ENCODE assay signal across 12 cellular contexts in genomic region chr14:22791302-22791701, GRCh38. TPM values are rescaled to one million over a fixed set of nuclear protein-coding genes. Genes with fewer than 3 reads are reported as not detected.
DNase-seq lines count a peak whose midpoint lies in the region; ATAC-seq and TF ChIP-seq lines count a peak whose summit lies in the region.
"Had no signal": no experiment of that assay in that cellular context is flagged by ENCODE, and none has a peak within 500 bp of the region (broad histone marks: within the 10 kb centered on the region; RNA-seq: fewer than 3 reads in every experiment).

No MANE protein-coding gene starts in this region.

- no peak overlapping the region for H3K4me3 ChIP-seq in AG04450 (ENCODE audit: low read depth, low read length)
- H3K4me3 ChIP-seq in GM23248 = no peak overlapping the region
- no peak overlapping the region for H3K4me3 ChIP-seq in adipocyte (ENCODE audit: low read length)
- H3K4me3 ChIP-seq in left lung = no peak overlapping the region
- H3K4me3 ChIP-seq: stomach had no signal

- H3K79me2 ChIP-seq in GM23248 (ENCODE audit: insufficient read depth) = no peaks in the 10 kb centered on the region

- 54% methylated on average over 3 of the region's 3 CpGs for WGBS in GM23248 (ENCODE audit: low coverage in 1 of 2, low lambda C conversion rate in 2 of 2, missing lambda C conversion rate in 2 of 2), 2 experiments

- H3K36me3 ChIP-seq in GM23248 (ENCODE audit: low read depth) (no peaks in the 10 kb centered on the region), adipocyte (ENCODE audit: control insufficient read depth, insufficient read depth, low read length, severe bottlenecking) (no peaks in the 10 kb centered on the region), left lung (no peaks in the 10 kb centered on the region)
- H3K36me3 ChIP-seq: stomach had no signal

- peaks cover 8% of the 10 kb centered on the region; the same call in 1 of the 2 replicates for H3F3A ChIP-seq in GM23248 (ENCODE audit: insufficient read depth)

- ATAC-seq in left lung (peak; percentile 48), HG03159 (IDR thresholded peaks at IDR 0.05; ENCODE audit: unreplicated experiment) (no peak), HG02973 (IDR thresholded peaks at IDR 0.05; ENCODE audit: unreplicated experiment) (no peak), HG02763 (IDR thresholded peaks at IDR 0.05; ENCODE audit: unreplicated experiment) (no peak)
- ATAC-seq: esophagus mucosa had no signal

- DNase-seq in AG04450 (ENCODE audit: low read depth, low spot score) = no peak
- DNase-seq in GM23248 = peak; percentile 86
- DNase-seq in adipocyte (ENCODE audit: low read depth) = peak; percentile 43
- no peak for DNase-seq in left lung
- DNase-seq in GM10266 (ENCODE audit: extremely low spot score) = no peak
- DNase-seq: midbrain, NCI-H1436, stomach had no signal

- H2AFZ ChIP-seq in GM23248 = no peak overlapping the region

- no peak for TF ChIP-seq CTCF in AG04450 (IDR thresholded peaks at IDR 0.05; ENCODE audit: low read depth, low read length)
- no peak for TF ChIP-seq CTCF in left lung (IDR thresholded peaks at IDR 0.05)
- TF ChIP-seq CTCF in GM10266 (IDR thresholded peaks at IDR 0.05; ENCODE audit: control insufficient read depth, insufficient read depth, low read depth, missing control alignments) = no peak

- no peaks in the 10 kb centered on the region for H3K4me1 ChIP-seq in GM23248 (ENCODE audit: insufficient read depth)
- peaks cover 6% of the 10 kb centered on the region for H3K4me1 ChIP-seq in adipocyte (ENCODE audit: control insufficient read depth, insufficient read depth, low read length)
- peaks cover 0 to 25% of the 10 kb centered on the region in 2 donors for H3K4me1 ChIP-seq in left lung
- H3K4me1 ChIP-seq: stomach had no signal

- H3K27me3 ChIP-seq in AG04450 (ENCODE audit: control insufficient read depth, insufficient read depth, low read length) (peaks cover 6% of the 10 kb centered on the region), GM23248 (replicated peaks; ENCODE audit: insufficient read depth) (no peaks in the 10 kb centered on the region; the same call in 1 of the 2 replicates), adipocyte (replicated peaks; ENCODE audit: control insufficient read depth, insufficient read depth, low read length) (no peaks in the 10 kb centered on the region), left lung (no peaks in the 10 kb centered on the region)
- H3K27me3 ChIP-seq: stomach had no signal

- H4K20me1 ChIP-seq in GM23248 (ENCODE audit: insufficient read depth) = no peaks in the 10 kb centered on the region

- H3K9me3 ChIP-seq in AG04450 (ENCODE audit: control insufficient read depth, insufficient read depth, low read length) (0 out of 2 replicates have a peak, but pooled peaks cover 6% of the 10 kb centered on the region), GM23248 (ENCODE audit: low read depth) (no peaks in the 10 kb centered on the region), adipocyte (ENCODE audit: control insufficient read depth, low read length) (no peaks in the 10 kb centered on the region), left lung (no peaks in the 10 kb centered on the region)
- H3K9me3 ChIP-seq: stomach had no signal

- no peak overlapping the region for H3K9ac ChIP-seq in GM23248
- no peak overlapping the region for H3K9ac ChIP-seq in adipocyte (ENCODE audit: low read length)

- H3K9me2 ChIP-seq in GM23248 (ENCODE audit: insufficient read depth) = no peaks in the 10 kb centered on the region

- POLR2A ChIA-PET in AG04450 (lab: Yijun Ruan, JAX) = no interaction called here

- no peak overlapping the region for H3K4me2 ChIP-seq in GM23248 (ENCODE audit: unreplicated experiment)

- CTCF ChIA-PET in AG04450 (lab: Charles Lee) = no interaction called here

- intact Hi-C loops in left lung (cut with DNase I) = no loop called here

- in situ Hi-C loops in GM23248 (cut with MboI) = no loop called here

- H3K27ac ChIP-seq in AG04450 (ENCODE audit: low read depth, low read length) (peak overlapping the region; percentile 21), GM23248 (no peak overlapping the region), left lung (peak overlapping the region in 1 of 2 donors; percentile 69)

RNA-seq across cellular contexts. Expression of gene SLC7A7, which starts 23.9 kb away (rescaled TPM):
- polyA plus RNA-seq in AG04450 (2011; rRNA removed) (7.5 and 7.7 TPM in 2 replicates), GM23248 (2016; fragmentation: Nextera tagmentation; extraction: Ambion mirVana) (0.63 and 1.7 TPM in 2 replicates)
- polyA minus RNA-seq in AG04450 (2011; rRNA and poly(A)+ RNA removed) = 6.8 and 9.1 TPM in 2 replicates
- 0.65 and 0.89 TPM in 2 replicates for total RNA-seq in GM23248 (2014; rRNA removed; shearing (Covaris generic))
- total RNA-seq in left lung = 10 to 100 TPM; 41.2 to 67.6 TPM

RNA-seq across cellular contexts. Expression of gene OXA1L, which starts 24.8 kb away (rescaled TPM):
- polyA plus RNA-seq in AG04450 (2011; rRNA removed) (181 and 198 TPM in 2 replicates), GM23248 (2016; fragmentation: Nextera tagmentation; extraction: Ambion mirVana) (48.1 and 48.8 TPM in 2 replicates)
- 119 and 133 TPM in 2 replicates for polyA minus RNA-seq in AG04450 (2011; rRNA and poly(A)+ RNA removed)
- 59.1 and 78.6 TPM in 2 replicates for total RNA-seq in GM23248 (2014; rRNA removed; shearing (Covaris generic))
- total RNA-seq in left lung = 10 to 100 TPM; 92.5 to 95.6 TPM

RNA-seq across cellular contexts. Expression of gene MRPL52, which starts 38.4 kb away (rescaled TPM):
- polyA plus RNA-seq in AG04450 (2011; rRNA removed) (71.8 and 78.1 TPM in 2 replicates), GM23248 (2016; fragmentation: Nextera tagmentation; extraction: Ambion mirVana) (208 and 230 TPM in 2 replicates)
- polyA minus RNA-seq in AG04450 (2011; rRNA and poly(A)+ RNA removed) = 17.4 and 20.0 TPM in 2 replicates
- total RNA-seq in GM23248 (2014; rRNA removed; shearing (Covaris generic)) = 44.3 and 96.6 TPM in 2 replicates
- 10 to 100 TPM; 72.3 to 84.7 TPM for total RNA-seq in left lung

RNA-seq across cellular contexts. Expression of gene MMP14, which starts 45.1 kb away (rescaled TPM):
- polyA plus RNA-seq in AG04450 (2011; rRNA removed) (365 and 448 TPM in 2 replicates), GM23248 (2016; fragmentation: Nextera tagmentation; extraction: Ambion mirVana) (50.1 and 50.8 TPM in 2 replicates)
- polyA minus RNA-seq in AG04450 (2011; rRNA and poly(A)+ RNA removed) = 257 and 350 TPM in 2 replicates
- 450 and 475 TPM in 2 replicates for total RNA-seq in GM23248 (2014; rRNA removed; shearing (Covaris generic))
- 100 to 1,000 TPM; 201 to 225 TPM for total RNA-seq in left lung

Comparison
In these comparisons a context has a peak if more than half of its experiments do, and no peak if none do; other contexts are left out.
1. DNase-seq: peak in GM23248 (single experiment) and adipocyte (single experiment); none in AG04450 (single experiment), left lung (0 of 2) and GM10266 (single experiment).
2. RNA of gene SLC7A7, which starts 23.9 kb away (total RNA-seq): 41.2 to 67.6 TPM in left lung; 0.65 to 0.89 TPM in GM23248; every median in the first group is over 10 times any median in the second.